Comparison of ENCODE assay signal across 9 cellular contexts in the genomic region with DNA sequence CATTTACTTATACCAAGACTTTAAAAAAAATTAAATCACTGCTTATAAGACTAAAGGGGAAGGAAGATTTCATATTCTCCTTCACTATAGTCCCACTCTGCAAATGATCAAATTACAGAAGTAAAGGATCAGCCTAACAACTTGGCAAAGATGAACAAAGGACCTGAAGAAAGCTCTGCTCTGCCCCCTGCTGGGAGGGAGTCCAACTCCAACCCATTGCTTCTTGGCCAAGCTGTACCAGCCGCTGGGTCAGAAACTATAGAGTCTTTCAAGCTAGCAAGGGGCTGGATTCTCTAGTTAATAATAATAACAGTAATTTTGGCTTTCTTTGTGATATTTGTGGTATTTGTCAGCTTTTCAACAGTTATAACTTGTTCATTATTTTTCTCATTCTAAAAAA.
DNase-seq lines count a peak whose midpoint lies in the region; ATAC-seq and TF ChIP-seq lines count a peak whose summit lies in the region.
"Had no signal": no experiment of that assay in that cellular context is flagged by ENCODE, and none has a peak within 500 bp of the region (broad histone marks: within the 10 kb centered on the region; RNA-seq: fewer than 3 reads in every experiment).

No MANE protein-coding gene starts in this region.

- POLR2A ChIA-PET in HCT116 (lab: Charles Lee): no interaction called here

- no peaks in the 10 kb centered on the region for H3K36me3 ChIP-seq in HCT116 (ENCODE audit: control insufficient read depth in 1 of 2, insufficient read depth in 2 of 2, low read length in 2 of 2)
- H3K36me3 ChIP-seq: BLaER1 had no signal

- DNase-seq in NCI-H1436 (lab: John Stamatoyannopoulos, UW) (peak; percentile 3), NCI-H1436 treated with DMSO at 0.1 percent for 48 hours (lab: John Stamatoyannopoulos, UW) (no peak), HCT116 (ENCODE audit: low read depth, low spot score) (no peak), NOMO-1 treated with dmso at 0.1 percent for 144 hours (lab: John Stamatoyannopoulos, UW; ENCODE audit: unreplicated experiment) (peak; percentile 10), epithelial cell of proximal tubule (ENCODE audit: low read depth) (no peak), posterior cingulate gyrus (peak in 7 of 10 donors; percentile 21 to 89 (median 65)), NCI-H510A (lab: John Stamatoyannopoulos, UW) (no peak)
- no peak for DNase-seq in activated naive CD4-positive, alpha-beta T cell treated with anti-CD3 and anti-CD28 coated beads, Interleukin-2, amount 10 ng/mL, durations not matched to agents 7 days and 5 days

- H3K9me2 ChIP-seq in HCT116 (ENCODE audit: insufficient read depth): no peaks in the 10 kb centered on the region

- no peaks in the 10 kb centered on the region for H3K27me3 ChIP-seq in HCT116 (ENCODE audit: insufficient read depth, low read length)
- H3K27me3 ChIP-seq: BLaER1 had no signal

- no peak overlapping the region for H3K27ac ChIP-seq in HCT116 (ENCODE audit: low read depth, low read length)
- H3K27ac ChIP-seq: BLaER1 had no signal

- no peaks in the 10 kb centered on the region for H4K20me1 ChIP-seq in HCT116 (ENCODE audit: insufficient read depth)
- H4K20me1 ChIP-seq: BLaER1 had no signal

- TF ChIP-seq POLR2A in HCT116 (IDR thresholded peaks at IDR 0.05; ENCODE audit: borderline replicate concordance, extremely low read depth, insufficient read depth, insufficient read length): no peak

- TF ChIP-seq RAD21 in HCT116 (IDR thresholded peaks at IDR 0.05; ENCODE audit: low read depth): peak; percentile 19; the same call in 1 of the 2 replicates

- no peaks in the 10 kb centered on the region for H3K4me1 Mint-ChIP-seq in activated naive CD4-positive, alpha-beta T cell treated with anti-CD3 and anti-CD28 coated beads, Interleukin-2, amount 10 ng/mL, durations not matched to agents 7 days and 5 days

- BruUV-seq in HCT116 (replicated peaks; lab: Mats Ljungman, UMichigan): no TSS peak

- no peaks in the 10 kb centered on the region for H3K9me3 ChIP-seq in HCT116 (ENCODE audit: control insufficient read depth in 1 of 2, insufficient read depth in 1 of 2, low read depth in 1 of 2, low read length in 2 of 2)
- H3K9me3 ChIP-seq: BLaER1 had no signal

- peaks cover 3% of the 10 kb centered on the region for H3K9me3 Mint-ChIP-seq in activated naive CD4-positive, alpha-beta T cell treated with anti-CD3 and anti-CD28 coated beads, Interleukin-2, amount 10 ng/mL, durations not matched to agents 7 days and 5 days

- H3K9ac ChIP-seq in HCT116 (ENCODE audit: low read length): no peak overlapping the region
- H3K9ac ChIP-seq: BLaER1 had no signal

- CTCF ChIA-PET in HCT116 (lab: Charles Lee): interaction anchor here (0.6 to 1.9 kb wide), 2 partner anchors 18 to 1754 kb away, joined by 3 to 5 read pairs; no protein-coding TSS in a partner anchor
- CTCF ChIA-PET in activated naive CD4-positive, alpha-beta T cell treated with anti-CD3 and anti-CD28 coated beads, Interleukin-2, amount 10 ng/mL, durations not matched to agents 7 days and 5 days (lab: Charles Lee): interaction anchor here (1.0 kb wide), 1 partner anchor 41 kb away, joined by 3 read pairs; no protein-coding TSS in a partner anchor

- no peak for ATAC-seq in HCT116

- no peak overlapping the region for H3K4me2 ChIP-seq in HCT116 (ENCODE audit: low read length)
- H3K4me2 ChIP-seq: BLaER1 had no signal

- H3K4me3 ChIP-seq in HCT116 (replicated peaks in 1 of 2; ENCODE audit: low read depth in 1 of 2, low read length in 2 of 2) (no peak overlapping the region), epithelial cell of proximal tubule (ENCODE audit: low read depth, low read length) (no peak overlapping the region)
- H3K4me3 ChIP-seq: BLaER1 had no signal

- RAD21 ChIA-PET in HCT116 (lab: Charles Lee; ENCODE audit: low non-redundant PET in 1 of 2, low total read pairs in 2 of 2, uncharacterized antibody in 2 of 2, unreplicated experiment in 2 of 2): no interaction called here

- no peak overlapping the region for H3K4me3 Mint-ChIP-seq in activated naive CD4-positive, alpha-beta T cell treated with anti-CD3 and anti-CD28 coated beads, Interleukin-2, amount 10 ng/mL, durations not matched to agents 7 days and 5 days

- TF ChIP-seq CTCF in HCT116 (IDR thresholded peaks at IDR 0.05 in 2 of 3, conservative IDR thresholded peaks at IDR 0.05 in 1 of 3; ENCODE audit: borderline replicate concordance in 1 of 3, insufficient read depth in 1 of 3, low read depth in 2 of 3, low read length in 2 of 3) (peak in 2 of 3 experiments; percentile 41 to 51; a peak in 4 of 6 replicates), epithelial cell of proximal tubule (conservative IDR thresholded peaks at IDR 0.05; ENCODE audit: low read depth, low read length) (peak; percentile 87)

- H3K27ac Mint-ChIP-seq in activated naive CD4-positive, alpha-beta T cell treated with anti-CD3 and anti-CD28 coated beads, Interleukin-2, amount 10 ng/mL, durations not matched to agents 7 days and 5 days: no peak overlapping the region

- H2AFZ ChIP-seq in HCT116 (ENCODE audit: low read depth, low read length, poor library complexity, severe bottlenecking): no peak overlapping the region

- H3K27me3 Mint-ChIP-seq in activated naive CD4-positive, alpha-beta T cell treated with anti-CD3 and anti-CD28 coated beads, Interleukin-2, amount 10 ng/mL, durations not matched to agents 7 days and 5 days: no peaks in the 10 kb centered on the region

- intact Hi-C loops in HCT116 (cut with micrococcal nuclease): no loop called here
- intact Hi-C loops in posterior cingulate gyrus (cut with DNase I): no loop called here

- H3K36me3 Mint-ChIP-seq in activated naive CD4-positive, alpha-beta T cell treated with anti-CD3 and anti-CD28 coated beads, Interleukin-2, amount 10 ng/mL, durations not matched to agents 7 days and 5 days: no peaks in the 10 kb centered on the region

- no peaks in the 10 kb centered on the region for H3K79me2 ChIP-seq in HCT116 (ENCODE audit: insufficient read depth, low read length)

- no peaks in the 10 kb centered on the region for H3K4me1 ChIP-seq in HCT116 (ENCODE audit: control insufficient read depth in 1 of 2, insufficient read depth in 2 of 2, low read length in 2 of 2)
- H3K4me1 ChIP-seq: BLaER1 had no signal

TF ChIP-seq in HCT116, 20 proteins besides CTCF, POLR2A, EP300 and RAD21 (continues in another document):
- TF ChIP-seq ELF1 (IDR thresholded peaks at IDR 0.05; ENCODE audit: borderline replicate concordance, low read depth): no peak
- TF ChIP-seq, protein P1, sequence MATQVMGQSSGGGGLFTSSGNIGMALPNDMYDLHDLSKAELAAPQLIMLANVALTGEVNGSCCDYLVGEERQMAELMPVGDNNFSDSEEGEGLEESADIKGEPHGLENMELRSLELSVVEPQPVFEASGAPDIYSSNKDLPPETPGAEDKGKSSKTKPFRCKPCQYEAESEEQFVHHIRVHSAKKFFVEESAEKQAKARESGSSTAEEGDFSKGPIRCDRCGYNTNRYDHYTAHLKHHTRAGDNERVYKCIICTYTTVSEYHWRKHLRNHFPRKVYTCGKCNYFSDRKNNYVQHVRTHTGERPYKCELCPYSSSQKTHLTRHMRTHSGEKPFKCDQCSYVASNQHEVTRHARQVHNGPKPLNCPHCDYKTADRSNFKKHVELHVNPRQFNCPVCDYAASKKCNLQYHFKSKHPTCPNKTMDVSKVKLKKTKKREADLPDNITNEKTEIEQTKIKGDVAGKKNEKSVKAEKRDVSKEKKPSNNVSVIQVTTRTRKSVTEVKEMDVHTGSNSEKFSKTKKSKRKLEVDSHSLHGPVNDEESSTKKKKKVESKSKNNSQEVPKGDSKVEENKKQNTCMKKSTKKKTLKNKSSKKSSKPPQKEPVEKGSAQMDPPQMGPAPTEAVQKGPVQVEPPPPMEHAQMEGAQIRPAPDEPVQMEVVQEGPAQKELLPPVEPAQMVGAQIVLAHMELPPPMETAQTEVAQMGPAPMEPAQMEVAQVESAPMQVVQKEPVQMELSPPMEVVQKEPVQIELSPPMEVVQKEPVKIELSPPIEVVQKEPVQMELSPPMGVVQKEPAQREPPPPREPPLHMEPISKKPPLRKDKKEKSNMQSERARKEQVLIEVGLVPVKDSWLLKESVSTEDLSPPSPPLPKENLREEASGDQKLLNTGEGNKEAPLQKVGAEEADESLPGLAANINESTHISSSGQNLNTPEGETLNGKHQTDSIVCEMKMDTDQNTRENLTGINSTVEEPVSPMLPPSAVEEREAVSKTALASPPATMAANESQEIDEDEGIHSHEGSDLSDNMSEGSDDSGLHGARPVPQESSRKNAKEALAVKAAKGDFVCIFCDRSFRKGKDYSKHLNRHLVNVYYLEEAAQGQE (IDR thresholded peaks at IDR 0.05; ENCODE audit: low read depth): no peak
- no peak for TF ChIP-seq EZH2phosphoT487 (IDR thresholded peaks at IDR 0.05; ENCODE audit: borderline replicate concordance)
- no peak for TF ChIP-seq ZFX (IDR thresholded peaks at IDR 0.05)
- TF ChIP-seq, protein P2, sequence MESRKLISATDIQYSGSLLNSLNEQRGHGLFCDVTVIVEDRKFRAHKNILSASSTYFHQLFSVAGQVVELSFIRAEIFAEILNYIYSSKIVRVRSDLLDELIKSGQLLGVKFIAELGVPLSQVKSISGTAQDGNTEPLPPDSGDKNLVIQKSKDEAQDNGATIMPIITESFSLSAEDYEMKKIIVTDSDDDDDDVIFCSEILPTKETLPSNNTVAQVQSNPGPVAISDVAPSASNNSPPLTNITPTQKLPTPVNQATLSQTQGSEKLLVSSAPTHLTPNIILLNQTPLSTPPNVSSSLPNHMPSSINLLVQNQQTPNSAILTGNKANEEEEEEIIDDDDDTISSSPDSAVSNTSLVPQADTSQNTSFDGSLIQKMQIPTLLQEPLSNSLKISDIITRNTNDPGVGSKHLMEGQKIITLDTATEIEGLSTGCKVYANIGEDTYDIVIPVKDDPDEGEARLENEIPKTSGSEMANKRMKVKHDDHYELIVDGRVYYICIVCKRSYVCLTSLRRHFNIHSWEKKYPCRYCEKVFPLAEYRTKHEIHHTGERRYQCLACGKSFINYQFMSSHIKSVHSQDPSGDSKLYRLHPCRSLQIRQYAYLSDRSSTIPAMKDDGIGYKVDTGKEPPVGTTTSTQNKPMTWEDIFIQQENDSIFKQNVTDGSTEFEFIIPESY (IDR thresholded peaks at IDR 0.05; ENCODE audit: extremely low read depth, insufficient replicate concordance, low read length): no peak
- TF ChIP-seq, protein P3, sequence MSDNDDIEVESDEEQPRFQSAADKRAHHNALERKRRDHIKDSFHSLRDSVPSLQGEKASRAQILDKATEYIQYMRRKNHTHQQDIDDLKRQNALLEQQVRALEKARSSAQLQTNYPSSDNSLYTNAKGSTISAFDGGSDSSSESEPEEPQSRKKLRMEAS (IDR thresholded peaks at IDR 0.05): no peak
- TF ChIP-seq ZNF274 (IDR thresholded peaks at IDR 0.05; ENCODE audit: low read depth, low read length): no peak
- no peak for TF ChIP-seq SP1 (IDR thresholded peaks at IDR 0.05; ENCODE audit: low read depth)
- TF ChIP-seq TCF7L2 (IDR thresholded peaks at IDR 0.05; ENCODE audit: borderline replicate concordance, extremely low read depth, insufficient read depth, insufficient read length): no peak
- TF ChIP-seq FOSL1 (IDR thresholded peaks at IDR 0.05; ENCODE audit: low read depth): no peak
- no peak for TF ChIP-seq SRF (IDR thresholded peaks at IDR 0.05; ENCODE audit: low read depth)
- TF ChIP-seq POLR2AphosphoS5 (IDR thresholded peaks at IDR 0.05; ENCODE audit: low read depth, low read length): no peak
- TF ChIP-seq EGR1 (IDR thresholded peaks at IDR 0.05; ENCODE audit: low read depth): no peak

Comparison
In these comparisons a context has a peak if more than half of its experiments do, and no peak if none do; other contexts are left out.
1. DNase-seq: peak in NCI-H1436 (single experiment), NOMO-1 treated with dmso at 0.1 percent for 144 hours (single experiment) and posterior cingulate gyrus (7 of 10); none in NCI-H1436 treated with DMSO at 0.1 percent for 48 hours (single experiment), HCT116 (single experiment), epithelial cell of proximal tubule (single experiment), activated naive CD4-positive, alpha-beta T cell treated with anti-CD3 and anti-CD28 coated beads, Interleukin-2, amount 10 ng/mL, durations not matched to agents 7 days and 5 days (single experiment) and NCI-H510A (single experiment).